In the genomic region with DNA sequence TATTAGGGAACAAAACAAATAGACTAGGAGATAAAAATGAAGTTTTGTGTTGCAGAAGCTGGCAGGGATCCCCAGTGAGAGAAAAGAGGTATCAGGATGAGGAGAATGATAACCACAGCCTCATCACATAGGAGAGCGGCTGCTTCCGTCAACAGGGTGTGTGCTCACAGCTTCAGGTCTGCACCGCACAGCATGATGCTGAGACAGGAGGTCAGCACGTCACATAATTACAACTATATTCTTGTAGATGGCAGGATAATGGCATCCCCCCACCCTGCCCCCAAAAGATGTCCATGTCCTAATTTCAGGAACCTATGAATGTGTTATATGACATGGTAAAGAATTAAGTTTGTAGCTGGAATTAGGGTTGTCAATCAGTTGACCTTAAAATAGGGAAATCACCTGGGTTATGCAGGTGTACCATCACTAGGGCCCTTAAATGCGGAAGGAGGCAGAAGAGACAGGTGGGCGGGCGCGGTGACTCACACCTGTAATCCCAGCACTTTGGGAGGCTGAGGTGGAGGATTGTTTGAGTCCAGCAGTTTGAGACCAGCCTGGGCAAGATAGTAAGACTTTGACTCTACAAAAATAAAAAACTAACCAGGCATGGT, we compare ENCODE assay signal across 9 cellular contexts.
DNase-seq lines count a peak whose midpoint lies in the region; ATAC-seq, FAIRE-seq and TF ChIP-seq lines count a peak whose summit lies in the region.
"Had no signal": no experiment of that assay in that cellular context is flagged by ENCODE, and none has a peak within 500 bp of the region (broad histone marks: within the 10 kb centered on the region; RNA-seq: fewer than 3 reads in every experiment).

No MANE protein-coding gene starts in this region.

- TF ChIP-seq EP300 in gastroesophageal sphincter (IDR thresholded peaks at IDR 0.05), result no peak

- H3K4me1 ChIP-seq in keratinocyte (ENCODE audit: control insufficient read depth, extremely low read depth, insufficient read depth, low read length), result peaks cover 42% of the 10 kb centered on the region
- peaks cover 0 to 9% (median 0%) of the 10 kb centered on the region in 3 donors for H3K4me1 ChIP-seq in gastroesophageal sphincter
- peaks cover 0 to 11% of the 10 kb centered on the region in 2 donors for H3K4me1 ChIP-seq in thyroid gland

- ATAC-seq in gastroesophageal sphincter (no peak), GM21717 (IDR thresholded peaks at IDR 0.05; ENCODE audit: unreplicated experiment) (no peak)

- peak overlapping the region; percentile 33 for H3K27ac ChIP-seq in keratinocyte (ENCODE audit: control insufficient read depth, insufficient read depth, low read length)
- H3K27ac ChIP-seq in gastroesophageal sphincter, result no peak overlapping the region
- H3K27ac ChIP-seq in thyroid gland, result no peak overlapping the region

- H3K4me2 ChIP-seq in keratinocyte (ENCODE audit: control insufficient read depth, extremely low read depth, insufficient read depth, low read depth, low read length), result no peak overlapping the region

- H3K36me3 ChIP-seq in keratinocyte (ENCODE audit: control insufficient read depth in 2 of 2, extremely low read depth in 1 of 2, insufficient read depth in 2 of 2, low read length in 2 of 2), result no peaks in the 10 kb centered on the region
- no peaks in the 10 kb centered on the region for H3K36me3 ChIP-seq in gastroesophageal sphincter
- no peaks in the 10 kb centered on the region for H3K36me3 ChIP-seq in thyroid gland

- H3K9me3 ChIP-seq in keratinocyte (ENCODE audit: control insufficient read depth, low read depth, low read length) (no peaks in the 10 kb centered on the region), gastroesophageal sphincter (no peaks in the 10 kb centered on the region), thyroid gland (no peaks in the 10 kb centered on the region)

- no peaks in the 10 kb centered on the region for H3K9me1 ChIP-seq in keratinocyte (ENCODE audit: control insufficient read depth, extremely low read depth, insufficient read depth, low read length)

- TF ChIP-seq CTCF in keratinocyte (optimal IDR thresholded peaks at IDR 0.05 in 1 of 3, IDR thresholded peaks at IDR 0.05 in 1 of 3, conservative IDR thresholded peaks at IDR 0.05 in 1 of 3; ENCODE audit: extremely low read depth in 1 of 3, insufficient read depth in 2 of 3, low read length in 3 of 3), result no peak
- no peak for TF ChIP-seq CTCF in gastroesophageal sphincter (IDR thresholded peaks at IDR 0.05)
- no peak for TF ChIP-seq CTCF in thyroid gland (IDR thresholded peaks at IDR 0.05)

- H4K20me1 ChIP-seq in keratinocyte (ENCODE audit: control insufficient read depth, extremely low read depth, insufficient read depth, low read length), result no peaks in the 10 kb centered on the region

- H3K9ac ChIP-seq in keratinocyte (ENCODE audit: control insufficient read depth, extremely low read depth, insufficient read depth, low read length), result no peak overlapping the region

- intact Hi-C loops in thyroid gland (cut with DNase I), result no loop called here

- no peaks in the 10 kb centered on the region for H3K27me3 Mint-ChIP-seq in stimulated activated naive CD8-positive, alpha-beta T cell treated with anti-CD3 and anti-CD28 coated beads, Interleukin-15, Interleukin-2, amounts not matched to agents 100 ng/mL and 50 ng/mL, for 24 hours

- H3K79me2 ChIP-seq in keratinocyte (ENCODE audit: control insufficient read depth, insufficient read depth, low read length), result no peaks in the 10 kb centered on the region

- peak overlapping the region; percentile 50 for H3K27ac Mint-ChIP-seq in stimulated activated naive CD8-positive, alpha-beta T cell treated with anti-CD3 and anti-CD28 coated beads, Interleukin-15, Interleukin-2, amounts not matched to agents 100 ng/mL and 50 ng/mL, for 24 hours

- H3K9me3 Mint-ChIP-seq in stimulated activated naive CD8-positive, alpha-beta T cell treated with anti-CD3 and anti-CD28 coated beads, Interleukin-15, Interleukin-2, amounts not matched to agents 100 ng/mL and 50 ng/mL, for 24 hours, result peaks cover 8% of the 10 kb centered on the region

- dilution Hi-C loops in keratinocyte (cut with MboI; ENCODE audit: extremely low pct_ligation_motif_present, low sequenced_read_pairs), result no loop called here

- no peak for FAIRE-seq in keratinocyte (lab: Jason Lieb, UNC)

- H2AFZ ChIP-seq in keratinocyte (ENCODE audit: control insufficient read depth, low read length), result no peak overlapping the region

- H3K36me3 Mint-ChIP-seq in stimulated activated naive CD8-positive, alpha-beta T cell treated with anti-CD3 and anti-CD28 coated beads, Interleukin-15, Interleukin-2, amounts not matched to agents 100 ng/mL and 50 ng/mL, for 24 hours (ENCODE audit: low read depth), result peaks cover 6% of the 10 kb centered on the region

- TF ChIP-seq POLR2A in gastroesophageal sphincter (IDR thresholded peaks at IDR 0.05) (no peak), thyroid gland (IDR thresholded peaks at IDR 0.05) (no peak)

- H3K4me3 ChIP-seq in keratinocyte (ENCODE audit: control insufficient read depth in 2 of 3, extremely low read depth in 1 of 3, insufficient read depth in 2 of 3, low read depth in 1 of 3, low read length in 3 of 3) (no peak overlapping the region), gastroesophageal sphincter (no peak overlapping the region), thyroid gland (replicated peaks in 1 of 3) (no peak overlapping the region)

- no peaks in the 10 kb centered on the region for H3K27me3 ChIP-seq in keratinocyte (ENCODE audit: control insufficient read depth, extremely low read depth, insufficient read depth, low read length)
- no peaks in the 10 kb centered on the region for H3K27me3 ChIP-seq in gastroesophageal sphincter
- no peaks in the 10 kb centered on the region for H3K27me3 ChIP-seq in thyroid gland

- peak; percentile 47 for DNase-seq in NCI-H748 (lab: John Stamatoyannopoulos, UW; ENCODE audit: unreplicated experiment)
- DNase-seq in NCI-H748 treated with DMSO at 0.1 percent for 48 hours (lab: John Stamatoyannopoulos, UW), result no peak
- DNase-seq in activated T-cell treated with anti-CD3 and anti-CD28 coated beads, Interleukin-2, amount 50 U/mL, for 48 hours, result peak; percentile 52 to 63
- DNase-seq in keratinocyte (ENCODE audit: low read depth, low spot score), result no peak
- DNase-seq in thyroid gland, result no peak
- DNase-seq: NCI-H524 had no signal

- WGBS in gastroesophageal sphincter (ENCODE audit: low coverage in 1 of 2), 2 donors, result 70 to 90% methylated on average over 3 to 7 of the region's 8 CpGs
- 93 to 96% methylated on average over 8 of the region's 8 CpGs for whole genome bisulfite sequencing in thyroid gland, 2 donors

- peaks cover 83% of the 10 kb centered on the region for H3K4me1 Mint-ChIP-seq in stimulated activated naive CD8-positive, alpha-beta T cell treated with anti-CD3 and anti-CD28 coated beads, Interleukin-15, Interleukin-2, amounts not matched to agents 100 ng/mL and 50 ng/mL, for 24 hours (ENCODE audit: low read depth)

- H3K4me3 Mint-ChIP-seq in stimulated activated naive CD8-positive, alpha-beta T cell treated with anti-CD3 and anti-CD28 coated beads, Interleukin-15, Interleukin-2, amounts not matched to agents 100 ng/mL and 50 ng/mL, for 24 hours, result peak overlapping the region; percentile 60

Comparison
In these comparisons a context has a peak if more than half of its experiments do, and no peak if none do; other contexts are left out.
1. DNase-seq: peak in NCI-H748 (single experiment) and activated T-cell treated with anti-CD3 and anti-CD28 coated beads, Interleukin-2, amount 50 U/mL, for 48 hours (2 of 2); none in NCI-H748 treated with DMSO at 0.1 percent for 48 hours (single experiment), keratinocyte (single experiment) and thyroid gland (0 of 2).